Comparison of ENCODE assay signal across 14 cellular contexts in genomic region chr4:34422472-34422871, GRCh38.
DNase-seq lines count a peak whose midpoint lies in the region; ATAC-seq and TF ChIP-seq lines count a peak whose summit lies in the region.
"Had no signal": no experiment of that assay in that cellular context is flagged by ENCODE, and none has a peak within 500 bp of the region (broad histone marks: within the 10 kb centered on the region; RNA-seq: fewer than 3 reads in every experiment).

No MANE protein-coding gene starts in this region.

- H3K4me1 ChIP-seq in Peyer's patch = no peaks in the 10 kb centered on the region
- H3K4me1 ChIP-seq: right lobe of liver had no signal

- H3K9me3 Mint-ChIP-seq in activated CD8-positive, alpha-beta T cell treated with anti-CD3 and anti-CD28 coated beads, Interleukin-2, amount 10 ng/mL, durations not matched to agents 7 days and 5 days (ENCODE audit: insufficient read depth) = peaks cover 5% of the 10 kb centered on the region
- H3K9me3 Mint-ChIP-seq: activated CD4-positive, alpha-beta T cell treated with anti-CD3 and anti-CD28 coated beads, Interleukin-2, amount 10 ng/mL, durations not matched to agents 7 days and 5 days; mesothelial cell of epicardium had no signal

- H3K4me3 ChIP-seq in H7 (ENCODE audit: insufficient read depth, low read depth, low read length) (no peak overlapping the region), Peyer's patch (no peak overlapping the region)
- H3K4me3 ChIP-seq: BLaER1 treated with 17β-estradiol and CSF1 and Interleukin-3, amounts not matched to agents 10 nM and 100 nM; right lobe of liver had no signal

- no peak for TF ChIP-seq POLR2A in Peyer's patch (IDR thresholded peaks at IDR 0.05)

- H3K9me3 ChIP-seq in Peyer's patch = no peaks in the 10 kb centered on the region
- H3K9me3 ChIP-seq: BLaER1 treated with 17β-estradiol and CSF1 and Interleukin-3, amounts not matched to agents 10 nM and 100 nM; right lobe of liver had no signal

- DNase-seq in A172 (ENCODE audit: low spot score) (peak; percentile 2), GM13977 (ENCODE audit: low spot score) (no peak), SHP77 treated with DMSO at 0.1 percent for 48 hours (lab: John Stamatoyannopoulos, UW) (peak; percentile 4), fibroblast of the conjunctiva (ENCODE audit: low read depth) (peak; percentile 37), H7 (no peak), Peyer's patch (no peak)
- DNase-seq in activated T-cell treated with anti-CD3 and anti-CD28 coated beads, Interleukin-2, amount 50 U/mL, for 48 hours = no peak
- DNase-seq in activated CD8-positive, alpha-beta T cell treated with anti-CD3 and anti-CD28 coated beads, Interleukin-2, amount 10 ng/mL, durations not matched to agents 7 days and 5 days = no peak
- DNase-seq: activated CD4-positive, alpha-beta T cell treated with anti-CD3 and anti-CD28 coated beads, Interleukin-2, amount 10 ng/mL, durations not matched to agents 7 days and 5 days; activated naive CD4-positive, alpha-beta T cell treated with anti-CD3 and anti-CD28 coated beads for 36 hours; NCI-H2171 treated with DMSO at 0.1 percent for 48 hours; right lobe of liver had no signal

- H3K36me3 ChIP-seq in H7 (replicated peaks; ENCODE audit: control insufficient read depth, insufficient read depth, low read length) (no peaks in the 10 kb centered on the region), Peyer's patch (no peaks in the 10 kb centered on the region)
- H3K36me3 ChIP-seq: BLaER1 treated with 17β-estradiol and CSF1 and Interleukin-3, amounts not matched to agents 10 nM and 100 nM; right lobe of liver had no signal

- no peaks in the 10 kb centered on the region for H3K4me1 Mint-ChIP-seq in activated CD8-positive, alpha-beta T cell treated with anti-CD3 and anti-CD28 coated beads, Interleukin-2, amount 10 ng/mL, durations not matched to agents 7 days and 5 days (ENCODE audit: low read depth)
- H3K4me1 Mint-ChIP-seq: activated CD4-positive, alpha-beta T cell treated with anti-CD3 and anti-CD28 coated beads, Interleukin-2, amount 10 ng/mL, durations not matched to agents 7 days and 5 days had no signal

- TF ChIP-seq CTCF in GM13977 (IDR thresholded peaks at IDR 0.05; ENCODE audit: extremely low read depth, insufficient read depth, missing control alignments) (peak; percentile 10), Peyer's patch (IDR thresholded peaks at IDR 0.05) (no peak)

- no peak overlapping the region for H3K4me3 Mint-ChIP-seq in activated CD8-positive, alpha-beta T cell treated with anti-CD3 and anti-CD28 coated beads, Interleukin-2, amount 10 ng/mL, durations not matched to agents 7 days and 5 days
- H3K4me3 Mint-ChIP-seq: activated CD4-positive, alpha-beta T cell treated with anti-CD3 and anti-CD28 coated beads, Interleukin-2, amount 10 ng/mL, durations not matched to agents 7 days and 5 days; activated naive CD4-positive, alpha-beta T cell treated with anti-CD3 and anti-CD28 coated beads for 36 hours; mesothelial cell of epicardium had no signal

- POLR2A ChIA-PET in activated CD8-positive, alpha-beta T cell treated with anti-CD3 and anti-CD28 coated beads, Interleukin-2, amount 10 ng/mL, durations not matched to agents 7 days and 5 days (lab: Charles Lee) = no interaction called here

- CTCF ChIA-PET in activated CD8-positive, alpha-beta T cell treated with anti-CD3 and anti-CD28 coated beads, Interleukin-2, amount 10 ng/mL, durations not matched to agents 7 days and 5 days (lab: Charles Lee) = no interaction called here

- H3K27me3 ChIP-seq in H7 (ENCODE audit: control insufficient read depth, insufficient read depth, low read length) = no peaks in the 10 kb centered on the region
- H3K27me3 ChIP-seq in Peyer's patch = no peaks in the 10 kb centered on the region
- H3K27me3 ChIP-seq: right lobe of liver had no signal

- H3K36me3 Mint-ChIP-seq in activated CD8-positive, alpha-beta T cell treated with anti-CD3 and anti-CD28 coated beads, Interleukin-2, amount 10 ng/mL, durations not matched to agents 7 days and 5 days (ENCODE audit: low read depth) = no peaks in the 10 kb centered on the region
- H3K36me3 Mint-ChIP-seq: mesothelial cell of epicardium had no signal

- no peaks in the 10 kb centered on the region for H3K27me3 Mint-ChIP-seq in activated CD8-positive, alpha-beta T cell treated with anti-CD3 and anti-CD28 coated beads, Interleukin-2, amount 10 ng/mL, durations not matched to agents 7 days and 5 days (ENCODE audit: low read depth)
- H3K27me3 Mint-ChIP-seq: activated CD4-positive, alpha-beta T cell treated with anti-CD3 and anti-CD28 coated beads, Interleukin-2, amount 10 ng/mL, durations not matched to agents 7 days and 5 days had no signal

- no peak for ATAC-seq in activated CD8-positive, alpha-beta T cell treated with anti-CD3 and anti-CD28 coated beads, Interleukin-2, amount 10 ng/mL, durations not matched to agents 7 days and 5 days
- ATAC-seq: right lobe of liver had no signal

- no peak overlapping the region for H3K27ac Mint-ChIP-seq in activated CD8-positive, alpha-beta T cell treated with anti-CD3 and anti-CD28 coated beads, Interleukin-2, amount 10 ng/mL, durations not matched to agents 7 days and 5 days
- H3K27ac Mint-ChIP-seq: activated CD4-positive, alpha-beta T cell treated with anti-CD3 and anti-CD28 coated beads, Interleukin-2, amount 10 ng/mL, durations not matched to agents 7 days and 5 days; activated naive CD4-positive, alpha-beta T cell treated with anti-CD3 and anti-CD28 coated beads for 36 hours; mesothelial cell of epicardium had no signal

- H3K27ac ChIP-seq in Peyer's patch = no peak overlapping the region
- H3K27ac ChIP-seq: BLaER1 treated with 17β-estradiol and CSF1 and Interleukin-3, amounts not matched to agents 10 nM and 100 nM; right lobe of liver had no signal

- in situ Hi-C loops in GM13977 (cut with MboI; ENCODE audit: low pct_unique_long_range_greater_than_20kb, low sequenced_read_pairs, unreplicated experiment) = no loop called here

Comparison
In these comparisons a context has a peak if more than half of its experiments do, and no peak if none do; other contexts are left out.
1. DNase-seq: peak in A172 (single experiment), SHP77 treated with DMSO at 0.1 percent for 48 hours (single experiment) and fibroblast of the conjunctiva (single experiment); none in GM13977 (single experiment), H7 (single experiment), activated T-cell treated with anti-CD3 and anti-CD28 coated beads, Interleukin-2, amount 50 U/mL, for 48 hours (0 of 2), activated CD8-positive, alpha-beta T cell treated with anti-CD3 and anti-CD28 coated beads, Interleukin-2, amount 10 ng/mL, durations not matched to agents 7 days and 5 days (single experiment) and Peyer's patch (0 of 3).